ENCODE assay signal across 21 cellular contexts in the genomic region with DNA sequence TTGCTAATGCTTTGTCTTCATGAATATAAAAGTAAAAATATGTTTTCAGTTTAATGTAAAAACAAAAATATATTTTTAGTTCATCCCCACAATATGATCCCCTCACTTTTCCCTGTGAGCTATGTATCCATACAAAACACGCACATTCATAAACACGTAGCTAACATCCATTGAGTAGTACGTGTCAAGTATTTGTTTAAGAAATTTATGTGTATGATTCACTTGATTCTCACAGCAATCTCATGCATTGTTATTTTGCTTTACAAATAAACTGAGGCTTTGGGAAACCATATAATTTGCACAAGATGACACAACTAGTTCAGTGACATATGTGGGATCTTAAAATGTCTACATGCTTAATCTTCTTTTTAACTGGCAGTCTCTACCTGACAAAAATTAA.
DNase-seq lines count a peak whose midpoint lies in the region; ATAC-seq, FAIRE-seq and TF ChIP-seq lines count a peak whose summit lies in the region.
"Had no signal": no experiment of that assay in that cellular context is flagged by ENCODE, and none has a peak within 500 bp of the region (broad histone marks: within the 10 kb centered on the region; RNA-seq: fewer than 3 reads in every experiment).

No MANE protein-coding gene starts in this region.

- intact Hi-C loops in PC-3 (cut with micrococcal nuclease): loop anchor here (1.0 to 10.0 kb wide), 5 partner anchors 91 to 328 kb away; no protein-coding TSS in a partner anchor
- intact Hi-C loops in colonic mucosa (cut with DNase I): no loop called here

- no peaks in the 10 kb centered on the region for H3F3A ChIP-seq in PC-3 (ENCODE audit: low read length, unreplicated experiment)

- POLR2A ChIA-PET in PC-3 (lab: Charles Lee; ENCODE audit: unreplicated experiment): interaction anchor here (0.6 kb wide), 1 partner anchor 743 kb away, joined by 3 read pairs; no protein-coding TSS in a partner anchor

- no peak overlapping the region for H2AFZ ChIP-seq in PC-3 (ENCODE audit: low read length)

- H3K9ac ChIP-seq in PC-3 (ENCODE audit: low read length) (peak overlapping the region; percentile 59), colonic mucosa (ENCODE audit: low read depth in 2 of 2, low read length in 2 of 2) (no peak overlapping the region)

- H3K4me1 ChIP-seq in PC-3 (ENCODE audit: insufficient read depth, low read length): peaks cover 15% of the 10 kb centered on the region
- no peaks in the 10 kb centered on the region for H3K4me1 ChIP-seq in colonic mucosa

- H3K27ac ChIP-seq in PC-3 (ENCODE audit: low read length) (peak overlapping the region; percentile 79), colonic mucosa (no peak overlapping the region)
- H3K27ac ChIP-seq: C4-2B had no signal

- DNase-seq in D721Med (ENCODE audit: insufficient read length, low spot score): no peak
- DNase-seq in HS-5 (ENCODE audit: low read depth): peak; percentile 14
- DNase-seq in PC-3: peak; percentile 86
- DNase-seq in epithelial cell of esophagus (ENCODE audit: low read depth): peak; percentile 64
- DNase-seq in occipital lobe (lab: John Stamatoyannopoulos, UW): no peak
- no peak for DNase-seq in HuH-7.5 (ENCODE audit: low spot score)
- DNase-seq in colonic mucosa: no peak
- DNase-seq: Calu3; CD8-positive, alpha-beta memory T cell; Kasumi-1; NCI-H1092; NCI-H1436; NCI-H187 treated with DMSO at 0.1 percent for 48 hours; NCI-H2107; NCI-H446 treated with DMSO at 0.1 percent for 48 hours; NCI-H774; NK-92 treated with Interleukin-12 subunit alpha and Interleukin-12 subunit beta, amount 100 ng/mL, for 24 hours had no signal

- H3K9me3 ChIP-seq in PC-3 (ENCODE audit: low read length) (no peaks in the 10 kb centered on the region), colonic mucosa (no peaks in the 10 kb centered on the region)

- ATAC-seq in PC-3: peak; percentile 97
- ATAC-seq in GM19328 (IDR thresholded peaks at IDR 0.05; ENCODE audit: unreplicated experiment): no peak
- ATAC-seq: Right ventricle myocardium inferior had no signal

- FAIRE-seq in D721Med (lab: Jason Lieb, UNC): peak; percentile 35
- FAIRE-seq: GM12892 had no signal

- H3K4me3 ChIP-seq in PC-3 (ENCODE audit: low read length): no peak overlapping the region
- H3K4me3 ChIP-seq in epithelial cell of esophagus (ENCODE audit: low read length): no peak overlapping the region
- H3K4me3 ChIP-seq in colonic mucosa: no peak overlapping the region

- H3K27me3 ChIP-seq in PC-3 (ENCODE audit: low read length) (no peaks in the 10 kb centered on the region), colonic mucosa (no peaks in the 10 kb centered on the region)

- CTCF ChIA-PET in PC-3 (lab: Charles Lee): interaction anchor here (0.6 kb wide), 1 partner anchor 327 kb away, joined by 3 read pairs; no protein-coding TSS in a partner anchor

- BruUV-seq in PC-3 (replicated peaks; lab: Mats Ljungman, UMichigan): no TSS peak

- H3K9me2 ChIP-seq in PC-3 (replicated peaks; ENCODE audit: low read length): no peaks in the 10 kb centered on the region

- H3K36me3 ChIP-seq in PC-3 (ENCODE audit: low read depth, low read length): no peaks in the 10 kb centered on the region
- H3K36me3 ChIP-seq in colonic mucosa: no peaks in the 10 kb centered on the region

- TF ChIP-seq CTCF in D721Med (IDR thresholded peaks at IDR 0.05; ENCODE audit: insufficient read depth, missing control alignments) (no peak), PC-3 (conservative IDR thresholded peaks at IDR 0.05; ENCODE audit: low read depth, low read length) (no peak), epithelial cell of esophagus (IDR thresholded peaks at IDR 0.05; ENCODE audit: insufficient read depth, low read depth, low read length, missing control alignments) (no peak), colonic mucosa (IDR thresholded peaks at IDR 0.05) (no peak)

- no peaks in the 10 kb centered on the region for H3K79me2 ChIP-seq in PC-3 (ENCODE audit: low read length)

- H4K20me1 ChIP-seq in PC-3 (ENCODE audit: low read length): no peaks in the 10 kb centered on the region

- peak overlapping the region; percentile 37 for H3K4me2 ChIP-seq in PC-3 (ENCODE audit: low read length)

Comparison
In these comparisons a context has a peak if more than half of its experiments do, and no peak if none do; other contexts are left out.
1. DNase-seq: peak in HS-5 (single experiment), PC-3 (single experiment) and epithelial cell of esophagus (single experiment); none in D721Med (single experiment), occipital lobe (single experiment), HuH-7.5 (single experiment) and colonic mucosa (single experiment).